ENCODE assay signal across 26 cellular contexts in the genomic region with DNA sequence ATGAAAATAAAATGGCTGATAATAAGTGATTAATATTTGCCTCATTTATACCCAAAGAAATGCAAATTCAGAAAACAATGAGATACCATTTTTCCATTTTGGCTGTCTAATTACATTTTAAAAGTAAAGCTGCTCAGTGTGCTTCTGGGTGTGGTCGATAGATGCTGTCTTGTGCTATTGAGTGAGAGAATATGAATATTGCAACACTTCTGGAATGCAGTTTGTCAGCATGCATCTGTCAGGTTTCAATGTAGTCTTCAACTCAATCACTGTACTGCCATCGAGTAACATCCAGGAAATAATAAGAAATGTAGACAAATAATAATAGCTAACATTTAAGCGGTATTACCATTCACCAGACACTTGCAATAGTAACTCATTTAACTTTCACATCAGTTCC. TPM values are rescaled to one million over a fixed set of nuclear protein-coding genes. Genes with fewer than 3 reads are reported as not detected.
DNase-seq lines count a peak whose midpoint lies in the region; ATAC-seq and TF ChIP-seq lines count a peak whose summit lies in the region.
"Had no signal": no experiment of that assay in that cellular context is flagged by ENCODE, and none has a peak within 500 bp of the region (broad histone marks: within the 10 kb centered on the region; RNA-seq: fewer than 3 reads in every experiment).

No MANE protein-coding gene starts in this region.

- peaks cover 53% of the 10 kb centered on the region for H3K4me1 ChIP-seq in CD4-positive, alpha-beta memory T cell (ENCODE audit: insufficient read depth, low read length)
- H3K4me1 ChIP-seq in Caco-2 = no peaks in the 10 kb centered on the region
- H3K4me1 ChIP-seq: pancreas had no signal

- H3K9me3 Mint-ChIP-seq in T-helper 2 cell treated with Interferon-gamma antibody and Interleukin-4, amounts not matched to agents 5 μg/mL and 100 μg/mL, for 36 hours = peaks cover 17% of the 10 kb centered on the region
- peaks cover 0 to 3% (median 1%) of the 10 kb centered on the region in 8 donors for H3K9me3 Mint-ChIP-seq in CD4-positive, alpha-beta memory T cell
- peaks cover 13% of the 10 kb centered on the region for H3K9me3 Mint-ChIP-seq in activated CD8-positive, alpha-beta T cell treated with anti-CD3 and anti-CD28 coated beads, Interleukin-2, amount 10 ng/mL, durations not matched to agents 7 days and 5 days (ENCODE audit: insufficient read depth)
- H3K9me3 Mint-ChIP-seq in Caco-2 (ENCODE audit: unreplicated experiment) (no peaks in the 10 kb centered on the region), nephron progenitor cell (peaks cover 2% of the 10 kb centered on the region)

- no peaks in the 10 kb centered on the region for H3K27me3 ChIP-seq in CD4-positive, alpha-beta memory T cell (ENCODE audit: insufficient read depth, low read length)
- no peaks in the 10 kb centered on the region for H3K27me3 ChIP-seq in Caco-2 (replicated peaks; ENCODE audit: control insufficient read depth, insufficient read depth, low read length)
- H3K27me3 ChIP-seq: esophagus muscularis mucosa, pancreas had no signal

- intact Hi-C loops in CD4-positive, alpha-beta memory T cell (cut with micrococcal nuclease) = loop anchor here (5.0 to 10.0 kb wide), 4 partner anchors 33 to 657 kb away; no protein-coding TSS in a partner anchor
- intact Hi-C loops in Caco-2 (cut with micrococcal nuclease; ENCODE audit: unreplicated experiment) = loop anchor here (5.0 kb wide), 1 partner anchor 107 kb away; no protein-coding TSS in a partner anchor

- DNase-seq in T-helper 2 cell treated with Interferon-gamma antibody and Interleukin-4, amounts not matched to agents 5 μg/mL and 100 μg/mL, for 36 hours (ENCODE audit: low spot score) = no peak
- no peak for DNase-seq in T-helper 2 cell
- no peak for DNase-seq in CD4-positive, alpha-beta memory T cell
- no peak for DNase-seq in activated CD8-positive, alpha-beta T cell treated with anti-CD3 and anti-CD28 coated beads, Interleukin-2, amount 10 ng/mL, durations not matched to agents 7 days and 5 days
- peak; percentile 11 to 25 for DNase-seq in erythroblast (lab: John Stamatoyannopoulos, UW)
- DNase-seq in NCI-H1092 treated with DMSO at 0.1 percent for 48 hours (lab: John Stamatoyannopoulos, UW) = no peak
- no peak for DNase-seq in Caco-2
- DNase-seq in nephron progenitor cell = no peak
- DNase-seq: amygdala; Calu3; caudate nucleus; H7; kidney glomerular epithelial cell; mesenchymal stem cell; NCI-H1105; NCI-H2107; NCI-H510A treated with DMSO at 0.1 percent for 48 hours; pancreas; right cardiac atrium; SHP77; stimulated activated CD4-positive, alpha-beta T cell treated with anti-CD3 and anti-CD28 coated beads, Interleukin-15, amount 100 ng/mL, for 24 hours had no signal

- H3K27ac ChIP-seq in CD4-positive, alpha-beta memory T cell (ENCODE audit: low read depth, low read length) = peak overlapping the region; percentile 20
- H3K27ac ChIP-seq: esophagus muscularis mucosa, pancreas had no signal

- peak overlapping the region; percentile 32 for H3K4me3 Mint-ChIP-seq in T-helper 2 cell treated with Interferon-gamma antibody and Interleukin-4, amounts not matched to agents 5 μg/mL and 100 μg/mL, for 36 hours
- peak overlapping the region in 6 of 8 donors; percentile 8 to 99 (median 40) for H3K4me3 Mint-ChIP-seq in CD4-positive, alpha-beta memory T cell
- H3K4me3 Mint-ChIP-seq in activated CD8-positive, alpha-beta T cell treated with anti-CD3 and anti-CD28 coated beads, Interleukin-2, amount 10 ng/mL, durations not matched to agents 7 days and 5 days = peak overlapping the region; percentile 9
- H3K4me3 Mint-ChIP-seq in Caco-2 (ENCODE audit: unreplicated experiment) (no peak overlapping the region), nephron progenitor cell (no peak overlapping the region)

- BruUV-seq in Caco-2 (replicated peaks; lab: Mats Ljungman, UMichigan) = no TSS peak

- no peak for TF ChIP-seq POLR2A in erythroblast (IDR thresholded peaks at IDR 0.05; ENCODE audit: low read length)

- no peak overlapping the region for H3K27ac Mint-ChIP-seq in T-helper 2 cell treated with Interferon-gamma antibody and Interleukin-4, amounts not matched to agents 5 μg/mL and 100 μg/mL, for 36 hours
- H3K27ac Mint-ChIP-seq in CD4-positive, alpha-beta memory T cell = peak overlapping the region in 6 of 7 donors; percentile 11 to 95 (median 42)
- no peak overlapping the region for H3K27ac Mint-ChIP-seq in activated CD8-positive, alpha-beta T cell treated with anti-CD3 and anti-CD28 coated beads, Interleukin-2, amount 10 ng/mL, durations not matched to agents 7 days and 5 days
- no peak overlapping the region for H3K27ac Mint-ChIP-seq in Caco-2 (ENCODE audit: unreplicated experiment)
- H3K27ac Mint-ChIP-seq in nephron progenitor cell = no peak overlapping the region

- peaks cover 41% of the 10 kb centered on the region for H3K4me1 Mint-ChIP-seq in T-helper 2 cell treated with Interferon-gamma antibody and Interleukin-4, amounts not matched to agents 5 μg/mL and 100 μg/mL, for 36 hours (ENCODE audit: low read depth)
- peaks cover 36 to 65% (median 57%) of the 10 kb centered on the region in 4 donors for H3K4me1 Mint-ChIP-seq in CD4-positive, alpha-beta memory T cell
- H3K4me1 Mint-ChIP-seq in activated CD8-positive, alpha-beta T cell treated with anti-CD3 and anti-CD28 coated beads, Interleukin-2, amount 10 ng/mL, durations not matched to agents 7 days and 5 days (ENCODE audit: low read depth) = peaks cover 57% of the 10 kb centered on the region
- H3K4me1 Mint-ChIP-seq in Caco-2 (ENCODE audit: low read depth, unreplicated experiment) = peaks cover 5% of the 10 kb centered on the region
- peaks cover 4% of the 10 kb centered on the region for H3K4me1 Mint-ChIP-seq in nephron progenitor cell

- H3K36me3 Mint-ChIP-seq in T-helper 2 cell treated with Interferon-gamma antibody and Interleukin-4, amounts not matched to agents 5 μg/mL and 100 μg/mL, for 36 hours (ENCODE audit: low read depth) = peaks cover 50% of the 10 kb centered on the region
- peaks cover 28 to 39% of the 10 kb centered on the region in 2 donors for H3K36me3 Mint-ChIP-seq in CD4-positive, alpha-beta memory T cell
- H3K36me3 Mint-ChIP-seq in activated CD8-positive, alpha-beta T cell treated with anti-CD3 and anti-CD28 coated beads, Interleukin-2, amount 10 ng/mL, durations not matched to agents 7 days and 5 days (ENCODE audit: low read depth) = peaks cover 73% of the 10 kb centered on the region
- H3K36me3 Mint-ChIP-seq in Caco-2 (ENCODE audit: insufficient read depth, unreplicated experiment) (peaks cover 5% of the 10 kb centered on the region), nephron progenitor cell (ENCODE audit: low read depth) (no peaks in the 10 kb centered on the region)

- no peak for TF ChIP-seq CTCF in Caco-2 (IDR thresholded peaks at IDR 0.05; ENCODE audit: insufficient read depth in 1 of 2, low read depth in 1 of 2, low read length in 1 of 2, severe bottlenecking in 1 of 2, unreplicated experiment in 1 of 2)
- TF ChIP-seq CTCF in nephron progenitor cell (IDR thresholded peaks at IDR 0.05) = no peak

- H3K27me3 Mint-ChIP-seq in T-helper 2 cell treated with Interferon-gamma antibody and Interleukin-4, amounts not matched to agents 5 μg/mL and 100 μg/mL, for 36 hours (ENCODE audit: low read depth) = no peaks in the 10 kb centered on the region
- no peaks in the 10 kb centered on the region for H3K27me3 Mint-ChIP-seq in CD4-positive, alpha-beta memory T cell
- H3K27me3 Mint-ChIP-seq in activated CD8-positive, alpha-beta T cell treated with anti-CD3 and anti-CD28 coated beads, Interleukin-2, amount 10 ng/mL, durations not matched to agents 7 days and 5 days (ENCODE audit: low read depth) = no peaks in the 10 kb centered on the region
- H3K27me3 Mint-ChIP-seq in Caco-2 (ENCODE audit: insufficient read depth, unreplicated experiment) = peaks cover 16% of the 10 kb centered on the region
- H3K27me3 Mint-ChIP-seq in nephron progenitor cell (ENCODE audit: low read depth, poor library complexity) = peaks cover 47% of the 10 kb centered on the region

- H3K9me3 ChIP-seq in CD4-positive, alpha-beta memory T cell (ENCODE audit: control insufficient read depth in 1 of 2, low read length in 2 of 2) = no peaks in the 10 kb centered on the region
- H3K9me3 ChIP-seq in Caco-2 = no peaks in the 10 kb centered on the region
- H3K9me3 ChIP-seq: esophagus muscularis mucosa, pancreas had no signal

- POLR2A ChIA-PET in CD4-positive, alpha-beta memory T cell (lab: Charles Lee; ENCODE audit: partially characterized antibody) = interaction anchor here (1.5 to 4.7 kb wide), 5 partner anchors 9 to 108 kb away, joined by 4 to 27 read pairs (median 6); no protein-coding TSS in a partner anchor
- POLR2A ChIA-PET in activated CD8-positive, alpha-beta T cell treated with anti-CD3 and anti-CD28 coated beads, Interleukin-2, amount 10 ng/mL, durations not matched to agents 7 days and 5 days (lab: Charles Lee) = interaction anchor here (0.6 to 0.9 kb wide), 2 partner anchors 8 to 60 kb away, joined by 3 read pairs; no protein-coding TSS in a partner anchor
- POLR2A ChIA-PET in Caco-2 (lab: Charles Lee) = no interaction called here

- CTCF ChIA-PET in CD4-positive, alpha-beta memory T cell (lab: Charles Lee; ENCODE audit: partially characterized antibody) = interaction anchor here (1.3 to 6.3 kb wide), 5 partner anchors 9 to 109 kb away, joined by 3 to 71 read pairs (median 4); no protein-coding TSS in a partner anchor
- CTCF ChIA-PET in activated CD8-positive, alpha-beta T cell treated with anti-CD3 and anti-CD28 coated beads, Interleukin-2, amount 10 ng/mL, durations not matched to agents 7 days and 5 days (lab: Charles Lee) = interaction anchor here (0.5 to 4.9 kb wide), 8 partner anchors 9 to 243 kb away, joined by 3 to 54 read pairs (median 4); no protein-coding TSS in a partner anchor
- CTCF ChIA-PET in Caco-2 (lab: Charles Lee) = no interaction called here

- no peaks in the 10 kb centered on the region for H3K36me3 ChIP-seq in CD4-positive, alpha-beta memory T cell (ENCODE audit: insufficient read depth, low read length)
- no peaks in the 10 kb centered on the region for H3K36me3 ChIP-seq in Caco-2 (ENCODE audit: control insufficient read depth, insufficient read depth, low read length)
- H3K36me3 ChIP-seq: pancreas had no signal

- H3K4me3 ChIP-seq in CD4-positive, alpha-beta memory T cell (ENCODE audit: low read length in 2 of 2) = no peak overlapping the region
- H3K4me3 ChIP-seq in Caco-2 (ENCODE audit: low read depth, low read length) = no peak overlapping the region
- H3K4me3 ChIP-seq: esophagus muscularis mucosa, pancreas had no signal

- ATAC-seq in activated CD8-positive, alpha-beta T cell treated with anti-CD3 and anti-CD28 coated beads, Interleukin-2, amount 10 ng/mL, durations not matched to agents 7 days and 5 days = no peak
- ATAC-seq: pancreas, right cardiac atrium had no signal

RNA-seq across cellular contexts. Expression of gene IL18R1, which starts 3.9 kb away (rescaled TPM):
- 10 to 100 TPM in 1 of 2 experiments, 1 to 10 TPM in 1; 9.5 to 11.0 TPM for total RNA-seq in CD4-positive, alpha-beta memory T cell
- polyA plus RNA-seq in CD4-positive, alpha-beta memory T cell = 10 to 100 TPM; 12.4 to 18.4 TPM
- 10 to 100 TPM; 50.2 to 53.1 TPM for total RNA-seq in activated CD8-positive, alpha-beta T cell treated with anti-CD3 and anti-CD28 coated beads, Interleukin-2, amount 10 ng/mL, durations not matched to agents 7 days and 5 days
- total RNA-seq in Caco-2 (2022) = not detected in 2 replicates
- total RNA-seq: A172, HT-29, LHCN-M2 had no signal

RNA-seq across cellular contexts. Expression of gene IL1RL1, which starts 48.2 kb away (rescaled TPM):
- under 1 TPM; 0.26 to 0.33 TPM for total RNA-seq in CD4-positive, alpha-beta memory T cell
- polyA plus RNA-seq in CD4-positive, alpha-beta memory T cell = under 1 TPM in 1 of 2 donors, not detected in 1; 0.29 TPM
- under 1 TPM; 0.13 to 0.21 TPM for total RNA-seq in activated CD8-positive, alpha-beta T cell treated with anti-CD3 and anti-CD28 coated beads, Interleukin-2, amount 10 ng/mL, durations not matched to agents 7 days and 5 days
- not detected in 2 replicates for total RNA-seq in Caco-2 (2022)
- total RNA-seq: Calu3, Daoy, H7, HT-29, LHCN-M2 had no signal

Comparison
In these comparisons a context has a peak if more than half of its experiments do, and no peak if none do; other contexts are left out.
1. DNase-seq: peak in erythroblast (2 of 2); none in T-helper 2 cell treated with Interferon-gamma antibody and Interleukin-4, amounts not matched to agents 5 μg/mL and 100 μg/mL, for 36 hours (single experiment), T-helper 2 cell (0 of 5), CD4-positive, alpha-beta memory T cell (0 of 5), activated CD8-positive, alpha-beta T cell treated with anti-CD3 and anti-CD28 coated beads, Interleukin-2, amount 10 ng/mL, durations not matched to agents 7 days and 5 days (single experiment), NCI-H1092 treated with DMSO at 0.1 percent for 48 hours (single experiment), Caco-2 (0 of 2) and nephron progenitor cell (single experiment).
2. H3K27ac Mint-ChIP-seq: peak in CD4-positive, alpha-beta memory T cell (6 of 7); none in T-helper 2 cell treated with Interferon-gamma antibody and Interleukin-4, amounts not matched to agents 5 μg/mL and 100 μg/mL, for 36 hours (single experiment), activated CD8-positive, alpha-beta T cell treated with anti-CD3 and anti-CD28 coated beads, Interleukin-2, amount 10 ng/mL, durations not matched to agents 7 days and 5 days (single experiment), Caco-2 (single experiment) and nephron progenitor cell (single experiment).
3. H3K4me3 Mint-ChIP-seq: peak in T-helper 2 cell treated with Interferon-gamma antibody and Interleukin-4, amounts not matched to agents 5 μg/mL and 100 μg/mL, for 36 hours (single experiment), CD4-positive, alpha-beta memory T cell (6 of 8) and activated CD8-positive, alpha-beta T cell treated with anti-CD3 and anti-CD28 coated beads, Interleukin-2, amount 10 ng/mL, durations not matched to agents 7 days and 5 days (single experiment); none in Caco-2 (single experiment) and nephron progenitor cell (single experiment).